Comparison of ENCODE assay signal across 34 cellular contexts in the genomic region with DNA sequence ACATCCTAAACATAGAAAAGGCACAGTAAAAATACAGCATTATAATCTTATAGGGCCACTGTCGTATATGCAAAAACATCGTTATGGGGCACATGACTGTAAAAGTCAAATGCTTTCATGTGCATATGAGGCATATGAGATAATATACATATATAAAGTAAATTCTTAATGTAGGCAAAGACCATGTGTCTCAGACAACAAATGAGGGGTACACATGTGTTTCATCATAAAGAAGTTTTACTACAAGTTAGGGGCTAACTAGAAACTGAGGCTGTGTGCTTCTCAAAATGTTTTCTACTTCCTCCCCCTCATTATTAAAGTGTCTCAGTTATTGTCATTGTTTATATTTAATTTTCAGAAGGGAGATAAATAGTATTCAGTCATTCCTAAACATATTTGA.
"Had no signal": no experiment of that assay in that cellular context is flagged by ENCODE, and none has a peak within 500 bp of the region (broad histone marks: within the 10 kb centered on the region; RNA-seq: fewer than 3 reads in every experiment).

No MANE protein-coding gene starts in this region.

- H3K9me3 ChIP-seq: MG63 had no signal

- DNase-seq: Karpas-422, Kasumi-1, MG63, MM.1S, MV-4-11, NCI-H1048, NCI-H1092, NCI-H1092 treated with DMSO at 0.1 percent for 48 hours, NCI-H1105, NCI-H1105 treated with DMSO at 0.1 percent for 48 hours, NCI-H1417, NCI-H1417 treated with DMSO at 0.1 percent for 48 hours, NCI-H1436, NCI-H1436 treated with DMSO at 0.1 percent for 48 hours, NCI-H146, NCI-H1694, NCI-H1694 treated with DMSO at 0.1 percent for 48 hours, NCI-H187, NCI-H187 treated with DMSO at 0.1 percent for 48 hours, NCI-H1930, NCI-H2029, NCI-H2029 treated with DMSO at 0.1 percent for 48 hours, NCI-H2081, NCI-H2081 treated with DMSO at 0.1 percent for 48 hours, NCI-H2107, NCI-H2171, NCI-H2171 treated with DMSO at 0.1 percent for 48 hours, NCI-H2227 treated with DMSO at 0.1 percent for 48 hours, NCI-H226, NCI-H345, NCI-H446, NCI-H446 treated with DMSO at 0.1 percent for 48 hours, NCI-H510A, NCI-H510A treated with DMSO at 0.1 percent for 48 hours had no signal

- H3K27me3 ChIP-seq: MG63 had no signal

- H3K4me3 ChIP-seq: MG63 had no signal

- H3K36me3 ChIP-seq: MG63 had no signal
